In genomic region chr16:53821957-53822625, GRCh38 we compare ENCODE assay signal across 13 cellular contexts.
DNase-seq lines count a peak whose midpoint lies in the region; ATAC-seq and TF ChIP-seq lines count a peak whose summit lies in the region.
"Had no signal": no experiment of that assay in that cellular context is flagged by ENCODE, and none has a peak within 500 bp of the region (broad histone marks: within the 10 kb centered on the region; RNA-seq: fewer than 3 reads in every experiment).

No MANE protein-coding gene starts in this region.

- peak overlapping the region; percentile 61 for H3K27ac Mint-ChIP-seq in osteocyte (ENCODE audit: unreplicated experiment)
- H3K27ac Mint-ChIP-seq: dendritic cell treated with granulocyte-macrophage colony-stimulating factor and Interleukin-4, amounts not matched to agents 40 ng/mL and 50 ng/mL, for 4 days had no signal

- H3K79me2 ChIP-seq in DND-41 (ENCODE audit: insufficient read depth, low read length): peaks cover 12% of the 10 kb centered on the region; the same call in 1 of the 2 replicates

- no peak for ATAC-seq in DND-41 (ENCODE audit: insufficient read depth, low read depth)
- no peak for ATAC-seq in GM18867 (IDR thresholded peaks at IDR 0.05; ENCODE audit: unreplicated experiment)

- 0 out of 2 replicates have a peak overlapping the region, but pooled peaks have one; percentile 54 for H3K4me2 ChIP-seq in DND-41 (ENCODE audit: insufficient read depth, low read length)

- H3K4me1 ChIP-seq in DND-41 (ENCODE audit: insufficient read depth, low read length): peaks cover 26% of the 10 kb centered on the region

- no peaks in the 10 kb centered on the region for H4K20me1 ChIP-seq in DND-41 (ENCODE audit: insufficient read depth, low read length)

- TF ChIP-seq CTCF in DND-41 (IDR thresholded peaks at IDR 0.05; ENCODE audit: borderline replicate concordance, extremely low read depth, low read length, poor library complexity, severe bottlenecking) (no peak), osteocyte (IDR thresholded peaks at IDR 0.05) (no peak)

- H3K36me3 ChIP-seq in DND-41 (ENCODE audit: insufficient read depth, low read length): peaks cover 12% of the 10 kb centered on the region
- H3K36me3 ChIP-seq: ovary had no signal

- no peak overlapping the region for H3K27ac ChIP-seq in DND-41 (ENCODE audit: low read length)
- peak overlapping the region; percentile 85 for H3K27ac ChIP-seq in epithelial cell of prostate
- H3K27ac ChIP-seq: ovary had no signal

- H3K27me3 Mint-ChIP-seq in osteocyte (ENCODE audit: unreplicated experiment): no peaks in the 10 kb centered on the region
- H3K27me3 Mint-ChIP-seq: dendritic cell treated with granulocyte-macrophage colony-stimulating factor and Interleukin-4, amounts not matched to agents 40 ng/mL and 50 ng/mL, for 4 days had no signal

- peaks cover 6% of the 10 kb centered on the region for H3K36me3 Mint-ChIP-seq in osteocyte (ENCODE audit: unreplicated experiment)

- no peak overlapping the region for H3K4me3 Mint-ChIP-seq in osteocyte (ENCODE audit: unreplicated experiment)
- H3K4me3 Mint-ChIP-seq: dendritic cell treated with granulocyte-macrophage colony-stimulating factor and Interleukin-4, amounts not matched to agents 40 ng/mL and 50 ng/mL, for 4 days had no signal

- H3K9me3 Mint-ChIP-seq in osteocyte (ENCODE audit: unreplicated experiment): no peaks in the 10 kb centered on the region
- H3K9me3 Mint-ChIP-seq: dendritic cell treated with granulocyte-macrophage colony-stimulating factor and Interleukin-4, amounts not matched to agents 40 ng/mL and 50 ng/mL, for 4 days had no signal

- no peak overlapping the region for H3K9ac ChIP-seq in DND-41 (ENCODE audit: low read depth, low read length)

- no peak overlapping the region for H2AFZ ChIP-seq in DND-41 (ENCODE audit: low read depth, low read length)

- H3K4me1 Mint-ChIP-seq in osteocyte (ENCODE audit: unreplicated experiment): peaks cover 33% of the 10 kb centered on the region

- H3K4me3 ChIP-seq in DND-41 (ENCODE audit: low read depth in 1 of 2, low read length in 2 of 2): no peak overlapping the region
- H3K4me3 ChIP-seq: ovary had no signal

- no peak for DNase-seq in DND-41
- DNase-seq in RKO (ENCODE audit: low spot score): peak; percentile 16
- peak; percentile 6 for DNase-seq in epithelial cell of prostate (ENCODE audit: low read depth, low spot score)
- DNase-seq in osteocyte (ENCODE audit: extremely low spot score, unreplicated experiment): no peak
- no peak for DNase-seq in GOT3 (lab: John Stamatoyannopoulos, UW)
- no peak for DNase-seq in iPS-NIHi7 (ENCODE audit: extremely low spot score)
- DNase-seq in mucosa of gallbladder (ENCODE audit: low spot score): no peak
- DNase-seq: H7, NCI-H1092, ovary, T1000 had no signal

- H3K9me3 ChIP-seq in DND-41 (ENCODE audit: insufficient read depth, low read length, severe bottlenecking): no peaks in the 10 kb centered on the region
- H3K9me3 ChIP-seq: ovary had no signal

- H3K27me3 ChIP-seq in DND-41 (ENCODE audit: insufficient read depth, low read length, poor library complexity): no peaks in the 10 kb centered on the region
- H3K27me3 ChIP-seq: ovary had no signal

Comparison
In these comparisons a context has a peak if more than half of its experiments do, and no peak if none do; other contexts are left out.
1. DNase-seq: peak in RKO (single experiment) and epithelial cell of prostate (single experiment); none in DND-41 (single experiment), osteocyte (single experiment), GOT3 (single experiment), iPS-NIHi7 (single experiment) and mucosa of gallbladder (single experiment).